Comparison of ENCODE assay signal across 8 cellular contexts in the genomic region with DNA sequence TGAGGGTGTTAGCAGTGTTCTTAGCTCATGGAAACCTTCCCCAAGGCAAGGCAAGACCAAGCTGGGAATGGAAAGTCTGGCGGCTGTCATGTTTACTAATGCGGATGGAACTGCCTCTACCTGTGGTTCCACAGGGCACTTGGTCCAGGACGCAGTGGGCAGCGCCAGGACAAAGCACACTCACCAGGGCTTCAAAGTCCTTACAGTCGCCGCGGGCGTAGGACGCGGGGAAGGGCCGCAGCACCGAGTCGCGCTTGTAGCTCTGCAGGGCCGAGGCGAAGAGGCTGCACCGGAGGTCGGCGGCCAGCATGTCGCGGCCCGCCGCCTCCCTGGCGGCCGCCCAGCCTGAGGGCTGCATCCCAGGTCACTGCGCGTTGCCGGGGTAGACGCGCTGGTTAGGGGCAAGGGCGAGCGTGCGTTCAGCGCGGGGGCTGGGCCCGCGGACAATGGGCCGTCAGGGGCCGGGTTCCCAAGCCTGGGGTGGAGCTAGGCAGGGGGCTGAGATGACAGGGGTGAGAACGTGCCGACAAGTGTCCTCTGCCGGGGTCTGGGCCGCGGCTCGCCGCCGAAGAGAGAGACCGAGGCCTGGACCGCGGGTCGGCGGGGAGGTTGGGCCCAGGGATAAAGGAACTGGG. TPM values are rescaled to one million over a fixed set of nuclear protein-coding genes. Genes with fewer than 3 reads are reported as not detected.
DNase-seq lines count a peak whose midpoint lies in the region; ATAC-seq, FAIRE-seq and TF ChIP-seq lines count a peak whose summit lies in the region.

No MANE protein-coding gene starts in this region.

- peak overlapping the region; percentile 69 for H3K9ac ChIP-seq in PC-3 (ENCODE audit: low read length)
- peak overlapping the region; percentile 63 to 92 (median 84) for H3K9ac ChIP-seq in subcutaneous abdominal adipose tissue (ENCODE audit: low read length in 5 of 5)

- 0% methylated on average over 16 of the region's 52 CpGs for WGBS in right lobe of liver (ENCODE audit: insufficient coverage, low coverage, low lambda C conversion rate, missing lambda C conversion rate)

- H3F3A ChIP-seq in PC-3 (ENCODE audit: low read length, unreplicated experiment), result no peaks in the 10 kb centered on the region

- intact Hi-C loops in PC-3 (cut with micrococcal nuclease) (no loop called here), right lobe of liver (cut with DNase I) (no loop called here)

- no peaks in the 10 kb centered on the region for H3K27me3 ChIP-seq in PC-3 (ENCODE audit: low read length)
- H3K27me3 ChIP-seq in right lobe of liver, result no peaks in the 10 kb centered on the region
- no peaks in the 10 kb centered on the region for H3K27me3 ChIP-seq in subcutaneous abdominal adipose tissue (ENCODE audit: control insufficient read depth in 5 of 5, insufficient read depth in 4 of 5, low read length in 5 of 5)

- no peak overlapping the region for H3K27ac ChIP-seq in PC-3 (ENCODE audit: low read length)
- H3K27ac ChIP-seq in cingulate gyrus (ENCODE audit: low read depth, low read length), result peak overlapping the region; percentile 89
- H3K27ac ChIP-seq in right lobe of liver, result peak overlapping the region; percentile 82 to 96 (median 94)
- peak overlapping the region; percentile 75 for H3K27ac ChIP-seq in subcutaneous abdominal adipose tissue (ENCODE audit: low read depth, low read length)

- DNase-seq in Ammon's horn (ENCODE audit: low spot score) (peak; percentile 48), GM18507 (ENCODE audit: extremely low spot score, insufficient read length, low read depth) (no peak), PC-3 (peak; percentile 18), right lobe of liver (peak; percentile 68 to 89 (median 86)), KG1 (lab: John Stamatoyannopoulos, UW) (no peak)

- TF ChIP-seq POLR2A in right lobe of liver (IDR thresholded peaks at IDR 0.05), result no peak

- no peaks in the 10 kb centered on the region for H3K79me2 ChIP-seq in PC-3 (ENCODE audit: low read length)

- no peaks in the 10 kb centered on the region for H3K9me2 ChIP-seq in PC-3 (replicated peaks; ENCODE audit: low read length)

- peak; percentile 23 for ATAC-seq in HG02943 (IDR thresholded peaks at IDR 0.05; ENCODE audit: low read depth, unreplicated experiment)
- peak; percentile 56 for ATAC-seq in PC-3
- peak; percentile 56 to 77 (median 70) for ATAC-seq in right lobe of liver

- H3K4me1 ChIP-seq in PC-3 (ENCODE audit: insufficient read depth, low read length) (peaks cover 10% of the 10 kb centered on the region; the same call in 1 of the 2 replicates), right lobe of liver (peaks cover 0 to 16% (median 4%) of the 10 kb centered on the region in 4 donors), subcutaneous abdominal adipose tissue (ENCODE audit: control insufficient read depth in 5 of 5, insufficient read depth in 5 of 5, low read length in 5 of 5) (peaks cover 3 to 20% (median 15%) of the 10 kb centered on the region in 5 donors)

- no peaks in the 10 kb centered on the region for H3K36me3 ChIP-seq in PC-3 (ENCODE audit: low read depth, low read length)
- no peaks in the 10 kb centered on the region for H3K36me3 ChIP-seq in right lobe of liver
- peaks cover 0 to 4% (median 0%) of the 10 kb centered on the region in 5 donors for H3K36me3 ChIP-seq in subcutaneous abdominal adipose tissue (ENCODE audit: control insufficient read depth in 5 of 5, insufficient read depth in 5 of 5, low read length in 5 of 5)

- no peaks in the 10 kb centered on the region for H3K9me3 ChIP-seq in PC-3 (ENCODE audit: low read length)
- H3K9me3 ChIP-seq in right lobe of liver, result no peaks in the 10 kb centered on the region
- no peaks in the 10 kb centered on the region for H3K9me3 ChIP-seq in subcutaneous abdominal adipose tissue (ENCODE audit: control insufficient read depth in 5 of 5, low read length in 5 of 5)

- FAIRE-seq in GM18507 (lab: Jason Lieb, UNC), result peak; percentile 31

- no peak for TF ChIP-seq CTCF in PC-3 (conservative IDR thresholded peaks at IDR 0.05; ENCODE audit: low read depth, low read length)
- TF ChIP-seq CTCF in right lobe of liver (IDR thresholded peaks at IDR 0.05), result no peak

- H3K4me3 ChIP-seq in PC-3 (ENCODE audit: low read length) (peak overlapping the region; percentile 86), right lobe of liver (peak overlapping the region; percentile 55 to 85 (median 74)), subcutaneous abdominal adipose tissue (ENCODE audit: low read depth in 1 of 5, low read length in 5 of 5) (peak overlapping the region; percentile 80 to 84 (median 82))

- H2AFZ ChIP-seq in PC-3 (ENCODE audit: low read length), result peak overlapping the region; percentile 90

- peak overlapping the region; percentile 99 for H3K4me2 ChIP-seq in PC-3 (ENCODE audit: low read length)

- H4K20me1 ChIP-seq in PC-3 (ENCODE audit: low read length), result no peaks in the 10 kb centered on the region

- CTCF ChIA-PET in PC-3 (lab: Charles Lee), result interaction anchor here (0.6 to 1.7 kb wide), 3 partner anchors 12 to 536 kb away, joined by 3 to 9 read pairs (median 3); no protein-coding TSS in a partner anchor

- POLR2A ChIA-PET in PC-3 (lab: Charles Lee; ENCODE audit: unreplicated experiment), result interaction anchor here (0.6 to 1.2 kb wide), 6 partner anchors 10 to 231 kb away, joined by 4 to 40 read pairs (median 8); partner anchors contain the start of genes CLPX and RNU5B-1

- BruUV-seq in PC-3 (replicated peaks; lab: Mats Ljungman, UMichigan), result no TSS peak

RNA-seq across cellular contexts. Expression of gene PARP16, which starts 0.5 kb away (rescaled TPM):
- total RNA-seq in PC-3 (2014; rRNA removed) (6.4 and 11.0 TPM in 2 replicates), right lobe of liver (10 to 100 TPM in 1 of 6 experiments, 1 to 10 TPM in 5; 6.9 to 11.3 (median 8.5) TPM)

RNA-seq across cellular contexts. Expression of gene RNU5A-1, which starts 9.7 kb away (rescaled TPM):
- not detected in 2 replicates for total RNA-seq in PC-3 (2014; rRNA removed)
- total RNA-seq in right lobe of liver, result not detected

RNA-seq across cellular contexts. Expression of gene RNU5B-1, which starts 18.3 kb away (rescaled TPM):
- total RNA-seq in PC-3 (2014; rRNA removed) (not detected in 2 replicates), right lobe of liver (10 to 100 TPM in 2 of 6 experiments, not detected in 4; 11.0 to 35.4 TPM)

Comparison
In these comparisons a context has a peak if more than half of its experiments do, and no peak if none do; other contexts are left out.
1. DNase-seq: peak in Ammon's horn (single experiment), PC-3 (single experiment) and right lobe of liver (3 of 3); none in GM18507 (single experiment) and KG1 (single experiment).
2. Peak in every context shown above with its lines, with median percentiles within 50 percentile points of each other: ATAC-seq and H3K4me3 ChIP-seq.